8 cellular contexts compared by ENCODE assay signal in the genomic region with DNA sequence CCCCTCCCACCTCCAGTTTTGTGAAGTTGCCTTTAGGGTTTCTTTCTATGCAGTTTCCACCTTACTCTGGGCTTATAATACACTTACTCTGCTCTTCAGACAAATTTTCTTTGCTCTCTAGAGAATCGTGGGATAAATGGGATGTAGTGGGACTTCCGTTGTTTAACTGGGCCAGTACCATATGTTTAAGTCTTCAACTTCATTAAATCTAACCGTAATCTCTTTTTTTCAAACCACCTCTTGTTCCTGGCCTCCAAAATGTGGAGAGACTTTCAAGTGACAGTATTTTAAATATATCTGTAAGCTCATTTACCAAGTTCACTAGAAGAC. TPM values are rescaled to one million over a fixed set of nuclear protein-coding genes. Genes with fewer than 3 reads are reported as not detected.
DNase-seq lines count a peak whose midpoint lies in the region; ATAC-seq and TF ChIP-seq lines count a peak whose summit lies in the region.

No MANE protein-coding gene starts in this region.

- no peaks in the 10 kb centered on the region for H3K9me3 Mint-ChIP-seq in activated naive CD4-positive, alpha-beta T cell treated with anti-CD3 and anti-CD28 coated beads for 36 hours
- no peaks in the 10 kb centered on the region for H3K9me3 Mint-ChIP-seq in activated naive CD8-positive, alpha-beta T cell treated with anti-CD3 and anti-CD28 coated beads, Interleukin-2, amount 10 ng/mL, durations not matched to agents 7 days and 5 days
- H3K9me3 Mint-ChIP-seq in type B pancreatic cell = no peaks in the 10 kb centered on the region

- no peaks in the 10 kb centered on the region for H3K27me3 Mint-ChIP-seq in activated naive CD4-positive, alpha-beta T cell treated with anti-CD3 and anti-CD28 coated beads for 36 hours (ENCODE audit: low read depth)
- H3K27me3 Mint-ChIP-seq in activated naive CD8-positive, alpha-beta T cell treated with anti-CD3 and anti-CD28 coated beads, Interleukin-2, amount 10 ng/mL, durations not matched to agents 7 days and 5 days = peaks cover 3% of the 10 kb centered on the region
- H3K27me3 Mint-ChIP-seq in type B pancreatic cell = no peaks in the 10 kb centered on the region

- POLR2A ChIA-PET in activated naive CD8-positive, alpha-beta T cell treated with anti-CD3 and anti-CD28 coated beads, Interleukin-2, amount 10 ng/mL, durations not matched to agents 7 days and 5 days (lab: Charles Lee) = no interaction called here

- H3K27ac ChIP-seq in layer of hippocampus (ENCODE audit: low read depth, low read length) = peak overlapping the region; percentile 62

- peak overlapping the region; percentile 95 for H3K4me3 Mint-ChIP-seq in activated naive CD4-positive, alpha-beta T cell treated with anti-CD3 and anti-CD28 coated beads for 36 hours
- peak overlapping the region; percentile 90 for H3K4me3 Mint-ChIP-seq in activated naive CD8-positive, alpha-beta T cell treated with anti-CD3 and anti-CD28 coated beads, Interleukin-2, amount 10 ng/mL, durations not matched to agents 7 days and 5 days
- H3K4me3 Mint-ChIP-seq in type B pancreatic cell = peak overlapping the region; percentile 96

- H3K27ac Mint-ChIP-seq in activated naive CD4-positive, alpha-beta T cell treated with anti-CD3 and anti-CD28 coated beads for 36 hours = peak overlapping the region; percentile 93
- H3K27ac Mint-ChIP-seq in activated naive CD8-positive, alpha-beta T cell treated with anti-CD3 and anti-CD28 coated beads, Interleukin-2, amount 10 ng/mL, durations not matched to agents 7 days and 5 days = peak overlapping the region; percentile 91
- peak overlapping the region; percentile 94 for H3K27ac Mint-ChIP-seq in type B pancreatic cell

- DNase-seq in activated naive CD4-positive, alpha-beta T cell treated with anti-CD3 and anti-CD28 coated beads for 36 hours = no peak
- no peak for DNase-seq in activated naive CD4-positive, alpha-beta T cell (lab: John Stamatoyannopoulos, UW)
- DNase-seq in activated naive CD8-positive, alpha-beta T cell treated with anti-CD3 and anti-CD28 coated beads, Interleukin-2, amount 10 ng/mL, durations not matched to agents 7 days and 5 days = no peak
- DNase-seq in type B pancreatic cell (ENCODE audit: extremely low spot score, unreplicated experiment) (no peak), AG20443 (ENCODE audit: low spot score) (no peak), GF-D8 (lab: John Stamatoyannopoulos, UW) (no peak)
- no peak for DNase-seq in activated CD4-positive, alpha-beta T cell treated with anti-CD3 and anti-CD28 coated beads, Interleukin-2, amount 50 U/mL, for 48 hours

- H3K36me3 Mint-ChIP-seq in activated naive CD4-positive, alpha-beta T cell treated with anti-CD3 and anti-CD28 coated beads for 36 hours (ENCODE audit: low read depth) = peaks cover 16% of the 10 kb centered on the region
- H3K36me3 Mint-ChIP-seq in activated naive CD8-positive, alpha-beta T cell treated with anti-CD3 and anti-CD28 coated beads, Interleukin-2, amount 10 ng/mL, durations not matched to agents 7 days and 5 days = peaks cover 5% of the 10 kb centered on the region
- peaks cover 5% of the 10 kb centered on the region for H3K36me3 Mint-ChIP-seq in type B pancreatic cell

- no peaks in the 10 kb centered on the region for H3K27me3 ChIP-seq in layer of hippocampus (ENCODE audit: control insufficient read depth, insufficient read depth, low read length)

- no peak for TF ChIP-seq CTCF in type B pancreatic cell (conservative IDR thresholded peaks at IDR 0.05)

- H3K4me1 Mint-ChIP-seq in activated naive CD4-positive, alpha-beta T cell treated with anti-CD3 and anti-CD28 coated beads for 36 hours (ENCODE audit: low read depth) = peaks cover 39% of the 10 kb centered on the region
- H3K4me1 Mint-ChIP-seq in activated naive CD8-positive, alpha-beta T cell treated with anti-CD3 and anti-CD28 coated beads, Interleukin-2, amount 10 ng/mL, durations not matched to agents 7 days and 5 days = peaks cover 21% of the 10 kb centered on the region
- peaks cover 36% of the 10 kb centered on the region for H3K4me1 Mint-ChIP-seq in type B pancreatic cell (ENCODE audit: unreplicated experiment)

- ATAC-seq in activated naive CD8-positive, alpha-beta T cell treated with anti-CD3 and anti-CD28 coated beads, Interleukin-2, amount 10 ng/mL, durations not matched to agents 7 days and 5 days (ENCODE audit: low read depth) = no peak

- intact Hi-C loops in activated naive CD4-positive, alpha-beta T cell treated with anti-CD3 and anti-CD28 coated beads for 36 hours (cut with micrococcal nuclease) = loop anchor here (1.0 to 10.0 kb wide), 7 partner anchors 123 to 1047 kb away; a partner anchor contains a TSS

- CTCF ChIA-PET in activated naive CD4-positive, alpha-beta T cell treated with anti-CD3 and anti-CD28 coated beads for 36 hours (lab: Charles Lee) = no interaction called here

RNA-seq across cellular contexts. Expression of a gene that starts 23.9 kb away (rescaled TPM):
- 100 to 1,000 TPM; 254 to 257 TPM for total RNA-seq in activated naive CD4-positive, alpha-beta T cell treated with anti-CD3 and anti-CD28 coated beads for 36 hours
- 10 to 100 TPM; 76.3 to 85.5 TPM for total RNA-seq in activated naive CD8-positive, alpha-beta T cell treated with anti-CD3 and anti-CD28 coated beads, Interleukin-2, amount 10 ng/mL, durations not matched to agents 7 days and 5 days
- 136 and 202 TPM in 2 replicates for total RNA-seq in type B pancreatic cell (ENCODE audit: low replicate concordance)
